Comparison of ENCODE assay signal across 28 cellular contexts in the genomic region with DNA sequence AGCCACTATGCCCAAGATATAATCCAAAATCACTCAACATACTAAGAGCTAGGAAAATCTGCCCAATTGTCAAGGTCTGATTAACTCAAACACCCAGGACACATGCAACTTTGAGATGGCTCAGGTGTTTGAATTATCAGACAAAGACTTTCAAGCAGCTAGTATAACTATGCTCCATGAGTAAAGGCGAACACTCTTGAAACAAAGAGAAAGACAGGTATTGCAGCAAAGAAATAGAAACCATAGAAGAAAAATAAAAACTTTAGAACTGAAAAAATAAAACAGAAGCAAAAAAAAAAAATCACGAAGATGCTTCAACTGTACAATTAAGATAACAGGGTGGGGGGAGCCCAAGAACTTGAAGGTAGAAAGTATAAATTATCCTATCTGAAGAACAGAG.
"Had no signal": no experiment of that assay in that cellular context is flagged by ENCODE, and none has a peak within 500 bp of the region (broad histone marks: within the 10 kb centered on the region; RNA-seq: fewer than 3 reads in every experiment).

No MANE protein-coding gene starts in this region.

- H2AFZ ChIP-seq: hepatocyte, neural progenitor cell had no signal

- H3K27me3 ChIP-seq: hepatocyte, neural progenitor cell, neutrophil, ovary, right atrium auricular region, stomach, testis, thyroid gland, upper lobe of right lung had no signal

- H3K27me3 Mint-ChIP-seq: naive B cell; progenitor cell of endocrine pancreas; stimulated activated naive B cell treated with anti-CD40 and anti-IgM and Interleukin-4, amounts not matched to agents 10 μg/mL and 1 μg/mL and 100 μg/mL, for 72 hours had no signal

- H3K4me1 Mint-ChIP-seq: stimulated activated naive B cell treated with anti-CD40 and anti-IgM and Interleukin-4, amounts not matched to agents 10 μg/mL and 1 μg/mL and 100 μg/mL, for 72 hours had no signal

- ATAC-seq: natural killer cell; sciatic nerve; stimulated activated naive B cell treated with anti-CD40 and anti-IgM and Interleukin-4, amounts not matched to agents 10 μg/mL and 1 μg/mL and 100 μg/mL, for 72 hours; stimulated activated naive CD8-positive, alpha-beta T cell treated with anti-CD3 and anti-CD28 coated beads, Interleukin-15, Interleukin-2, amounts not matched to agents 100 U/mL and 50 U/mL, for 24 hours; upper lobe of right lung had no signal

- H3K4me3 Mint-ChIP-seq: mesothelial cell of epicardium; naive B cell; natural killer cell; nephron progenitor cell; neural progenitor cell; stimulated activated naive B cell treated with anti-CD40 and anti-IgM and Interleukin-4, amounts not matched to agents 10 μg/mL and 1 μg/mL and 100 μg/mL, for 72 hours had no signal

- H3K79me2 ChIP-seq: hepatocyte had no signal

- DNase-seq: islet precursor cell; left ventricle myocardium inferior; mesendoderm; naive B cell; natural killer cell; nephron progenitor cell; occipital lobe; ovary; stimulated activated CD4-positive, alpha-beta T cell treated with anti-CD3 and anti-CD28 coated beads, Interleukin-12 subunit alpha, Interleukin-12 subunit beta, amount 100 ng/mL, for 4 hours; stimulated activated CD4-positive, alpha-beta T cell treated with anti-CD3 and anti-CD28 coated beads, Interleukin-15, amount 100 ng/mL, for 24 hours; stimulated activated CD4-positive, alpha-beta T cell treated with anti-CD3 and anti-CD28 coated beads, Interleukin-2, amount 100 ng/mL, for 24 hours; stimulated activated CD4-positive, alpha-beta T cell treated with anti-CD3 and anti-CD28 coated beads, Interleukin-4, amount 100 ng/mL, for 1 hour; stimulated activated naive B cell treated with anti-CD40 and anti-IgM and Interleukin-4, amounts not matched to agents 10 μg/mL and 1 μg/mL and 100 μg/mL, for 72 hours; stimulated activated naive CD8-positive, alpha-beta T cell treated with anti-CD3 and anti-CD28 coated beads, Interleukin-15, Interleukin-2, amounts not matched to agents 100 U/mL and 50 U/mL, for 24 hours; stomach; testis; thyroid gland; trophoblast cell had no signal

- H3K27ac ChIP-seq: hepatocyte, left ventricle myocardium inferior, neural progenitor cell, neutrophil, ovary, right atrium auricular region, skin epidermis, stomach, testis, thyroid gland, upper lobe of right lung had no signal

- H3K4me2 ChIP-seq: hepatocyte, neural progenitor cell had no signal

- H3K9me3 ChIP-seq: neutrophil, ovary, testis, thyroid gland had no signal

- H3K4me3 ChIP-seq: hepatocyte, left ventricle myocardium inferior, lung, neural progenitor cell, ovary, right atrium auricular region, skin epidermis, stomach, testis, thyroid gland, upper lobe of right lung had no signal

- H3K4me1 ChIP-seq: left ventricle myocardium inferior, right atrium auricular region, testis, upper lobe of right lung had no signal

- H3K27ac Mint-ChIP-seq: mesothelial cell of epicardium; natural killer cell; nephron progenitor cell; neural progenitor cell; progenitor cell of endocrine pancreas; stimulated activated naive B cell treated with anti-CD40 and anti-IgM and Interleukin-4, amounts not matched to agents 10 μg/mL and 1 μg/mL and 100 μg/mL, for 72 hours had no signal

- H3K36me3 ChIP-seq: neural progenitor cell, neutrophil, ovary, right atrium auricular region, thyroid gland, upper lobe of right lung had no signal
